In the genomic region with DNA sequence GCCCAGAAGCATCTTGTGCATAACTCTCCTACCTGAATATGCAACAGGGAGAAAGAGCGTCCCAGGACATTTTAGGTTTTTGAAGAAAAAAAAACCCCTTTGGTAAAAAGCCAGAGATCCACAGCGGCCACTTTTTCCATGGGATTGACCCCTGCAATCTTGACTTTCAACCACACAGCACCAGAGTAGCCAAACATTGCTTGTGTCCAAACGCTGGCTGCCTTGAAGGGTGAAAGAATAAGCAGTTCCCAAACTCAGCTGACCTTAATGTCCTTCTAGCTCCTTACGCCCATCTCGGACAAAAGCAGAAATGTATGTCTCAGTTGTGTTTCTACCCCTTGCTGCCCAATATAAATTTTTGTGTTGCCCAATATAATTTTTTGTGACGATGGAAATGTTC, we compare ENCODE assay signal across 24 cellular contexts. TPM values are rescaled to one million over a fixed set of nuclear protein-coding genes. Genes with fewer than 3 reads are reported as not detected.
"Had no signal": no experiment of that assay in that cellular context is flagged by ENCODE, and none has a peak within 500 bp of the region (broad histone marks: within the 10 kb centered on the region; RNA-seq: fewer than 3 reads in every experiment).

No MANE protein-coding gene starts in this region.

- DNase-seq: activated CD4-positive, alpha-beta T cell treated with anti-CD3 and anti-CD28 coated beads for 1 hour; activated CD4-positive, alpha-beta T cell treated with anti-CD3 and anti-CD28 coated beads, Interleukin-2, amount 50 U/mL, for 4 hours; activated gamma-delta T cell treated with Interleukin-2 at 50 U/mL for 16 hours; adrenal gland; effector CD8-positive, alpha-beta T cell; esophagus squamous epithelium; kidney; mucosa of descending colon; naive B cell; stimulated activated CD4-positive, alpha-beta T cell treated with anti-CD3 and anti-CD28 coated beads, Interleukin-15, amount 100 ng/mL, for 24 hours; stimulated activated CD4-positive, alpha-beta T cell treated with anti-CD3 and anti-CD28 coated beads, Interleukin-4, amount 100 ng/mL, for 1 hour; stimulated activated naive CD8-positive, alpha-beta T cell treated with anti-CD3 and anti-CD28 coated beads, Interleukin-15, amount 100 ng/mL, for 72 hours; SW 1271; WERI-Rb-1 had no signal

- H3K36me3 ChIP-seq: adrenal gland, esophagus squamous epithelium, WERI-Rb-1 had no signal

- H3K9me3 ChIP-seq: adrenal gland, esophagus squamous epithelium, mucosa of descending colon had no signal

- H3K27ac ChIP-seq: adrenal gland, esophagus squamous epithelium, skin epidermis, WERI-Rb-1 had no signal

- H3K4me3 ChIP-seq: adrenal gland, coronary artery, esophagus squamous epithelium, mucosa of descending colon, skin epidermis had no signal

- FAIRE-seq: kidney had no signal

- ATAC-seq: activated naive CD4-positive, alpha-beta T cell treated with anti-CD3 and anti-CD28 coated beads, Interleukin-2, amount 50 U/mL, for 72 hours; mucosa of descending colon; stimulated activated naive CD8-positive, alpha-beta T cell treated with anti-CD3 and anti-CD28 coated beads, Interleukin-15, amount 100 ng/mL, for 72 hours had no signal

- H3K27me3 ChIP-seq: esophagus squamous epithelium had no signal

RNA-seq across cellular contexts. Expression of gene MOG, which starts 1.2 kb away (rescaled TPM):
- total RNA-seq: activated CD8-positive, alpha-beta memory T cell treated with anti-CD3 and anti-CD28 coated beads for 36 hours; activated naive CD4-positive, alpha-beta T cell treated with anti-CD3 and anti-CD28 coated beads, Interleukin-2, amount 50 U/mL, for 72 hours; adrenal gland; esophagus squamous epithelium; kidney; liver; mucosa of descending colon; neural crest cell; omental fat pad; progenitor cell of endocrine pancreas; T-helper 2 cell treated with Interferon-gamma antibody and Interleukin-4, amounts not matched to agents 100 ng/mL and 5 ng/mL, for 36 hours; ureter had no signal
- polyA plus RNA-seq: adrenal gland, liver had no signal

RNA-seq across cellular contexts. Expression of gene ZFP57, which starts 25.3 kb away (rescaled TPM):
- total RNA-seq: liver, mucosa of descending colon, neural crest cell had no signal
- polyA plus RNA-seq: liver had no signal
